13 cellular contexts compared by ENCODE assay signal in the genomic region with DNA sequence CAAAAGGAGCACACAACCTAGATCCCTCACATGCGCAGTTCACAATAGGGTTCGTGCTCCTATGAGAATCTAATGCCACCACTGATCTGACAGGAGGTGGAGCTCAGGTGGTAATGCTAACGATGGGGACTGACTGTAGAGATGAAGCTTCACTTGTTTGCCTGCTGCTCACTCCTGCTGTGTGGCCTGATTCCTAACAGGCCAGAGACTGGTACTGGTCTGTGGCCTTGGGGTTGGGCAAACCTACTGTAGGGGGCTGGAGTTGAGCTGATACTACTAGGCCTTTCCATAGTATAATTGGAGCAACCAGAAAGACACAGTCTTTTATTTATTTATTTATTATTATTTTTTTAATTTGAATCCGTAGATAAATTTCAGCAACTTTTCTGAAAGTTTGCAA.
"Had no signal": no experiment of that assay in that cellular context is flagged by ENCODE, and none has a peak within 500 bp of the region (broad histone marks: within the 10 kb centered on the region; RNA-seq: fewer than 3 reads in every experiment).

No MANE protein-coding gene starts in this region.

- H3K4me3 Mint-ChIP-seq: activated CD4-positive, alpha-beta T cell treated with anti-CD3 and anti-CD28 coated beads, Interleukin-2, amount 10 ng/mL, durations not matched to agents 7 days and 5 days; dendritic cell treated with granulocyte-macrophage colony-stimulating factor and Interleukin-4, amounts not matched to agents 40 ng/mL and 50 ng/mL, for 4 days had no signal

- H3K9me3 ChIP-seq: body of pancreas, thyroid gland, uterus had no signal

- DNase-seq: activated CD4-positive, alpha-beta T cell treated with anti-CD3 and anti-CD28 coated beads, Interleukin-2, amount 10 ng/mL, durations not matched to agents 7 days and 5 days; activated CD4-positive, CD25-positive, alpha-beta regulatory T cell; activated gamma-delta T cell treated with Interleukin-2 at 50 U/mL for 16 hours; activated T-cell treated with anti-CD3 and anti-CD28 coated beads, Interleukin-2, amount 50 U/mL, for 48 hours; body of pancreas; central memory CD4-positive, alpha-beta T cell; erythroblast; stimulated activated CD4-positive, alpha-beta T cell treated with anti-CD3 and anti-CD28 coated beads, Interleukin-15, amount 100 ng/mL, for 24 hours; stimulated activated CD4-positive, alpha-beta T cell treated with anti-CD3 and anti-CD28 coated beads, Interleukin-4, amount 100 ng/mL, for 4 hours; thyroid gland; uterus had no signal

- H3K9me3 Mint-ChIP-seq: activated CD4-positive, alpha-beta T cell treated with anti-CD3 and anti-CD28 coated beads, Interleukin-2, amount 10 ng/mL, durations not matched to agents 7 days and 5 days; dendritic cell treated with granulocyte-macrophage colony-stimulating factor and Interleukin-4, amounts not matched to agents 40 ng/mL and 50 ng/mL, for 4 days had no signal

- H3K36me3 ChIP-seq: thyroid gland, uterus had no signal

- H3K4me3 ChIP-seq: body of pancreas, hepatocyte, thyroid gland, uterus had no signal

- H3K27me3 Mint-ChIP-seq: activated CD4-positive, alpha-beta T cell treated with anti-CD3 and anti-CD28 coated beads, Interleukin-2, amount 10 ng/mL, durations not matched to agents 7 days and 5 days; dendritic cell treated with granulocyte-macrophage colony-stimulating factor and Interleukin-4, amounts not matched to agents 40 ng/mL and 50 ng/mL, for 4 days had no signal

- H3K27ac Mint-ChIP-seq: activated CD4-positive, alpha-beta T cell treated with anti-CD3 and anti-CD28 coated beads, Interleukin-2, amount 10 ng/mL, durations not matched to agents 7 days and 5 days; dendritic cell treated with granulocyte-macrophage colony-stimulating factor and Interleukin-4, amounts not matched to agents 40 ng/mL and 50 ng/mL, for 4 days had no signal

- H3K27ac ChIP-seq: body of pancreas, hepatocyte, thyroid gland, uterus had no signal

- ATAC-seq: body of pancreas had no signal

- H3K27me3 ChIP-seq: body of pancreas, hepatocyte, thyroid gland, uterus had no signal
